ENCODE assay signal across 20 cellular contexts in genomic region chr10:15378569-15378968, GRCh38.
"Had no signal": no experiment of that assay in that cellular context is flagged by ENCODE, and none has a peak within 500 bp of the region (broad histone marks: within the 10 kb centered on the region; RNA-seq: fewer than 3 reads in every experiment).

No MANE protein-coding gene starts in this region.

- H3K36me3 ChIP-seq: adrenal gland, gastrocnemius medialis, upper lobe of right lung, WERI-Rb-1 had no signal

- H3K27ac Mint-ChIP-seq: activated CD4-positive, alpha-beta T cell treated with anti-CD3 and anti-CD28 coated beads for 36 hours; activated naive CD4-positive, alpha-beta T cell treated with anti-CD3 and anti-CD28 coated beads, Interleukin-2, amount 50 U/mL, for 72 hours; activated T-helper 1 cell treated with anti-CD3 and anti-CD28 coated beads, Interleukin-12 subunit alpha, Interleukin-12 subunit beta, Interleukin-2, Interleukin-4 antibody, amounts not matched to agents 30 ng/mL and 10 ng/mL and 1 ng/mL, durations not matched to agents 14 hours and 24 hours and 36 hours; immature natural killer cell; naive B cell; stimulated activated memory B cell treated with anti-CD40 and anti-IgM and Interleukin-4, amounts not matched to agents 10 μg/mL and 1 μg/mL and 100 μg/mL, for 72 hours had no signal

- H3K4me1 ChIP-seq: adrenal gland, gastrocnemius medialis, upper lobe of right lung had no signal

- H3K27me3 ChIP-seq: adrenal gland had no signal

- ATAC-seq: activated CD4-positive, alpha-beta T cell treated with anti-CD3 and anti-CD28 coated beads for 36 hours; activated naive CD4-positive, alpha-beta T cell treated with anti-CD3 and anti-CD28 coated beads, Interleukin-2, amount 50 U/mL, for 72 hours; gastrocnemius medialis; left ventricle myocardium superior; sciatic nerve; stimulated activated memory B cell treated with anti-CD40 and anti-IgM and Interleukin-4, amounts not matched to agents 10 μg/mL and 1 μg/mL and 100 μg/mL, for 72 hours; upper lobe of right lung had no signal

- H3K9me3 ChIP-seq: adrenal gland, gastrocnemius medialis, upper lobe of right lung had no signal

- H3K9me3 Mint-ChIP-seq: activated naive CD4-positive, alpha-beta T cell treated with anti-CD3 and anti-CD28 coated beads, Interleukin-2, amount 50 U/mL, for 72 hours; activated T-helper 1 cell treated with anti-CD3 and anti-CD28 coated beads, Interleukin-12 subunit alpha, Interleukin-12 subunit beta, Interleukin-2, Interleukin-4 antibody, amounts not matched to agents 30 ng/mL and 10 ng/mL and 1 ng/mL, durations not matched to agents 14 hours and 24 hours and 36 hours; stimulated activated memory B cell treated with anti-CD40 and anti-IgM and Interleukin-4, amounts not matched to agents 10 μg/mL and 1 μg/mL and 100 μg/mL, for 72 hours had no signal

- DNase-seq: activated CD4-positive, alpha-beta T cell treated with anti-CD3 and anti-CD28 coated beads for 36 hours; activated CD4-positive, alpha-beta T cell treated with anti-CD3 and anti-CD28 coated beads, Interleukin-2, amount 50 U/mL, for 48 hours; activated gamma-delta T cell treated with Interleukin-2 at 50 U/mL for 16 hours; adrenal gland; gastrocnemius medialis; immature natural killer cell; kidney glomerular epithelial cell; left ventricle myocardium superior; naive B cell; stimulated activated CD4-positive, alpha-beta T cell treated with anti-CD3 and anti-CD28 coated beads, Interleukin-4, amount 100 ng/mL, for 24 hours; SW 1271; T-helper 2 cell; upper lobe of right lung; WERI-Rb-1 had no signal

- H3K4me3 Mint-ChIP-seq: activated CD4-positive, alpha-beta T cell treated with anti-CD3 and anti-CD28 coated beads for 36 hours; activated T-helper 1 cell treated with anti-CD3 and anti-CD28 coated beads, Interleukin-12 subunit alpha, Interleukin-12 subunit beta, Interleukin-2, Interleukin-4 antibody, amounts not matched to agents 30 ng/mL and 10 ng/mL and 1 ng/mL, durations not matched to agents 14 hours and 24 hours and 36 hours; immature natural killer cell; naive B cell; stimulated activated memory B cell treated with anti-CD40 and anti-IgM and Interleukin-4, amounts not matched to agents 10 μg/mL and 1 μg/mL and 100 μg/mL, for 72 hours had no signal

- H3K36me3 Mint-ChIP-seq: activated naive CD4-positive, alpha-beta T cell treated with anti-CD3 and anti-CD28 coated beads, Interleukin-2, amount 50 U/mL, for 72 hours; immature natural killer cell; naive B cell; stimulated activated memory B cell treated with anti-CD40 and anti-IgM and Interleukin-4, amounts not matched to agents 10 μg/mL and 1 μg/mL and 100 μg/mL, for 72 hours had no signal

- H3K27ac ChIP-seq: adrenal gland, epithelial cell of prostate, gastrocnemius medialis, upper lobe of right lung, WERI-Rb-1 had no signal

- H3K4me3 ChIP-seq: adrenal gland, gastrocnemius medialis, smooth muscle cell, upper lobe of right lung had no signal

- H3K4me1 Mint-ChIP-seq: immature natural killer cell; naive B cell; stimulated activated memory B cell treated with anti-CD40 and anti-IgM and Interleukin-4, amounts not matched to agents 10 μg/mL and 1 μg/mL and 100 μg/mL, for 72 hours had no signal
